1 cellular context compared by ENCODE assay signal in the genomic region with DNA sequence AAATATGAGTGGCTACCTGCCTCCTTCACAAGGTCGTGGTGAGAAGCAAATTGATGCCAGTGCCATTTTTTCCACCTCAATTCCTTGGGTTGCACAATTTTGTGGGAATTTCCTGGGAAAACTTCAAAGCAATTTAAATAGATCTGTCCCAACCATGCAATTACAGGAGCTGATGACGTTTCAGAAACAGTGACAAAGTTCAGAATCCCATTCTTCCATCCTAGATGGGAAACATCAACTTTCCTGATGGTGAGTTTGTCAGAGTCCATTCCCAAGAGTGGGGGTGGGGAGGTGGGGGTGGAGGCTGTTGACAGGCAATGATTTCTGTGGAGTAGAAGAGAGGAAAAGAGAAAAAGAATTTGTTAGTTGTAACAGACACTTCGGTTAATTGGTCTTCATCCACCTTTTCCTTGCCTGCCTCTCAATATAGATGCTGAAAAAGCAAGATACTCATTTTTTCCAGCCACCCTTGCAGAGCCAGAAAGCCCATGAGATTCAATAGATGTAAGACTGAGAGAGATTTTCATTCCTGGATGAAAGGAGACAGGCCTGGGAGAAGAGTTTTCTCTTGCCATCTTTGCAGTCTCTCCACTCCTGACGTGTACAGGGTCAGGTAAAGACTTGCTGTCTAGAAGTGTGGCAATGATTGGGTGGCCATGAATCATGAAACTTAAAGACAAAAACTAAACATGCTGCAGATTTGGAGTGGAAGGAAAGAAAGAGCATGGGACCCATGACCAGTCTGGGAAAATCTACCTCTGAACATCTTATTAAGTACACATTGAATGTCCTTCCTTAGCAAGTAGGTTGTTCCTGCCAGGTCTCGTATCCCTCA.
TF ChIP-seq lines count a peak whose summit lies in the region.

No MANE protein-coding gene starts in this region.

TF ChIP-seq in HepG2, 621 proteins besides CTCF, POLR2A, EP300 and RAD21 (continued from another document and continues in another):
- TF ChIP-seq, protein P1, sequence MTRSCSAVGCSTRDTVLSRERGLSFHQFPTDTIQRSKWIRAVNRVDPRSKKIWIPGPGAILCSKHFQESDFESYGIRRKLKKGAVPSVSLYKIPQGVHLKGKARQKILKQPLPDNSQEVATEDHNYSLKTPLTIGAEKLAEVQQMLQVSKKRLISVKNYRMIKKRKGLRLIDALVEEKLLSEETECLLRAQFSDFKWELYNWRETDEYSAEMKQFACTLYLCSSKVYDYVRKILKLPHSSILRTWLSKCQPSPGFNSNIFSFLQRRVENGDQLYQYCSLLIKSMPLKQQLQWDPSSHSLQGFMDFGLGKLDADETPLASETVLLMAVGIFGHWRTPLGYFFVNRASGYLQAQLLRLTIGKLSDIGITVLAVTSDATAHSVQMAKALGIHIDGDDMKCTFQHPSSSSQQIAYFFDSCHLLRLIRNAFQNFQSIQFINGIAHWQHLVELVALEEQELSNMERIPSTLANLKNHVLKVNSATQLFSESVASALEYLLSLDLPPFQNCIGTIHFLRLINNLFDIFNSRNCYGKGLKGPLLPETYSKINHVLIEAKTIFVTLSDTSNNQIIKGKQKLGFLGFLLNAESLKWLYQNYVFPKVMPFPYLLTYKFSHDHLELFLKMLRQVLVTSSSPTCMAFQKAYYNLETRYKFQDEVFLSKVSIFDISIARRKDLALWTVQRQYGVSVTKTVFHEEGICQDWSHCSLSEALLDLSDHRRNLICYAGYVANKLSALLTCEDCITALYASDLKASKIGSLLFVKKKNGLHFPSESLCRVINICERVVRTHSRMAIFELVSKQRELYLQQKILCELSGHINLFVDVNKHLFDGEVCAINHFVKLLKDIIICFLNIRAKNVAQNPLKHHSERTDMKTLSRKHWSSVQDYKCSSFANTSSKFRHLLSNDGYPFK (CRISPR knock-in tag; IDR thresholded peaks at IDR 0.05; ENCODE audit: borderline replicate concordance) = no peak
- TF ChIP-seq ZNF3 (CRISPR knock-in tag; IDR thresholded peaks at IDR 0.05) = no peak
- no peak for TF ChIP-seq HCFC1 (IDR thresholded peaks at IDR 0.05; ENCODE audit: low read depth, low read length)
- no peak for TF ChIP-seq DZIP1 (CRISPR knock-in tag; IDR thresholded peaks at IDR 0.05)
- TF ChIP-seq SSRP1 (CRISPR knock-in tag; IDR thresholded peaks at IDR 0.05) = 0 out of 2 replicates have a peak, but pooled peaks have one; percentile 17
- TF ChIP-seq ZBTB4 (CRISPR knock-in tag; IDR thresholded peaks at IDR 0.05; ENCODE audit: borderline replicate concordance) = no peak
- TF ChIP-seq RORA (CRISPR knock-in tag; IDR thresholded peaks at IDR 0.05) = no peak
- TF ChIP-seq SOX6 (IDR thresholded peaks at IDR 0.05) = no peak
- TF ChIP-seq SOX6 (CRISPR knock-in tag; IDR thresholded peaks at IDR 0.05) = peak; percentile 87
- TF ChIP-seq ZNF180 (CRISPR knock-in tag; IDR thresholded peaks at IDR 0.05; ENCODE audit: borderline replicate concordance, low read depth) = no peak
- TF ChIP-seq KLF13 (CRISPR knock-in tag; IDR thresholded peaks at IDR 0.05) = no peak
- peak; percentile 68; the same call in 1 of the 2 replicates for TF ChIP-seq TARDBP (CRISPR knock-in tag; IDR thresholded peaks at IDR 0.05)
- no peak for TF ChIP-seq PTBP1 (IDR thresholded peaks at IDR 0.05; ENCODE audit: low read depth, low read length, poor library complexity, severe bottlenecking)
- TF ChIP-seq WIZ (CRISPR knock-in tag; IDR thresholded peaks at IDR 0.05) = 0 out of 2 replicates have a peak, but pooled peaks have one; percentile 26
- no peak for TF ChIP-seq TAF15 (IDR thresholded peaks at IDR 0.05; ENCODE audit: low read depth, low read length, poor library complexity, severe bottlenecking)
- TF ChIP-seq ZSCAN21 (CRISPR knock-in tag; IDR thresholded peaks at IDR 0.05; ENCODE audit: borderline replicate concordance) = no peak
- TF ChIP-seq SMAD1 (CRISPR knock-in tag; IDR thresholded peaks at IDR 0.05; ENCODE audit: borderline replicate concordance, low read depth) = no peak
- TF ChIP-seq, protein P2, sequence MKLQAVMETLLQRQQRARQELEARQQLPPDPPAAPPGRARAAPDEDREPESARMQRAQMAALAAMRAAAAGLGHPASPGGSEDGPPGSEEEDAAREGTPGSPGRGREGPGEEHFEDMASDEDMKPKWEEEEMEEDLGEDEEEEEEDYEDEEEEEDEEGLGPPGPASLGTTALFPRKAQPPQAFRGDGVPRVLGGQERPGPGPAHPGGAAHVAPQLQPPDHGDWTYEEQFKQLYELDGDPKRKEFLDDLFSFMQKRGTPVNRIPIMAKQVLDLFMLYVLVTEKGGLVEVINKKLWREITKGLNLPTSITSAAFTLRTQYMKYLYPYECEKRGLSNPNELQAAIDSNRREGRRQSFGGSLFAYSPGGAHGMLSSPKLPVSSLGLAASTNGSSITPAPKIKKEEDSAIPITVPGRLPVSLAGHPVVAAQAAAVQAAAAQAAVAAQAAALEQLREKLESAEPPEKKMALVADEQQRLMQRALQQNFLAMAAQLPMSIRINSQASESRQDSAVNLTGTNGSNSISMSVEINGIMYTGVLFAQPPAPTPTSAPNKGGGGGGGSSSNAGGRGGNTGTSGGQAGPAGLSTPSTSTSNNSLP (IDR thresholded peaks at IDR 0.05; ENCODE audit: low read depth, low read length) = peak; percentile 82
- no peak for TF ChIP-seq ARNT2 (CRISPR knock-in tag; IDR thresholded peaks at IDR 0.05; ENCODE audit: low read depth)
- TF ChIP-seq, protein P3, sequence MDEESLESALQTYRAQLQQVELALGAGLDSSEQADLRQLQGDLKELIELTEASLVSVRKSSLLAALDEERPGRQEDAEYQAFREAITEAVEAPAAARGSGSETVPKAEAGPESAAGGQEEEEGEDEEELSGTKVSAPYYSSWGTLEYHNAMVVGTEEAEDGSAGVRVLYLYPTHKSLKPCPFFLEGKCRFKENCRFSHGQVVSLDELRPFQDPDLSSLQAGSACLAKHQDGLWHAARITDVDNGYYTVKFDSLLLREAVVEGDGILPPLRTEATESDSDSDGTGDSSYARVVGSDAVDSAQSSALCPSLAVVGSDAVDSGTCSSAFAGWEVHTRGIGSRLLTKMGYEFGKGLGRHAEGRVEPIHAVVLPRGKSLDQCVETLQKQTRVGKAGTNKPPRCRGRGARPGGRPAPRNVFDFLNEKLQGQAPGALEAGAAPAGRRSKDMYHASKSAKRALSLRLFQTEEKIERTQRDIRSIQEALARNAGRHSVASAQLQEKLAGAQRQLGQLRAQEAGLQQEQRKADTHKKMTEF (CRISPR knock-in tag; IDR thresholded peaks at IDR 0.05) = peak; percentile 68; the same call in 1 of the 2 replicates
- TF ChIP-seq, protein P4, sequence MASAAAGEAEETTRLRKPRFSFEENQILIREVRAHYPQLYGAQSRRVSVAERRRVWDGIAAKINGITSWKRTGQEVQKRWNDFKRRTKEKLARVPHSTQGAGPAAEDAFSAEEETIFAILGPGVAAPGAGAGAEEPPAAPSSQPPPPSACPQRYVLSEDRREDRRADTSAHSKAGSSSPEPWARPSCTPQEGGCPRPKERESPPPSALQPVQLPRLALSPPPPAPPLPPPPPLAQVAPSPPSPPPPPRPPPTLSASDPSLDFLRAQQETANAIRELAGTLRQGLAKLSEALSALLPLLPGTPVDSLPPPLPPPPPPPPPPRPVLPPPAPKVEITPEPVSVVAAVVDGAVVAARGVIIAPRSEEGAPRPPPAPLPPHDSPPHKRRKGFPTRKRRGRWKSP (CRISPR knock-in tag; IDR thresholded peaks at IDR 0.05) = no peak
- peak; percentile 98 for TF ChIP-seq NCOR1 (IDR thresholded peaks at IDR 0.05; ENCODE audit: borderline replicate concordance, low read length)
- no peak for TF ChIP-seq ZNF280D (CRISPR knock-in tag; IDR thresholded peaks at IDR 0.05)
- no peak for TF ChIP-seq LBX2 (CRISPR knock-in tag; IDR thresholded peaks at IDR 0.05; ENCODE audit: borderline replicate concordance)
- TF ChIP-seq FOXO1 (CRISPR knock-in tag; IDR thresholded peaks at IDR 0.05) = peak; percentile 36; the same call in 1 of the 2 replicates
- no peak for TF ChIP-seq NFKB2 (CRISPR knock-in tag; IDR thresholded peaks at IDR 0.05; ENCODE audit: borderline replicate concordance)
- TF ChIP-seq ZNF768 (CRISPR knock-in tag; IDR thresholded peaks at IDR 0.05) = no peak
- no peak for TF ChIP-seq JUNB (CRISPR knock-in tag; IDR thresholded peaks at IDR 0.05; ENCODE audit: borderline replicate concordance)
- TF ChIP-seq THYN1 (CRISPR knock-in tag; IDR thresholded peaks at IDR 0.05; ENCODE audit: borderline replicate concordance, low read depth) = no peak
- peak; percentile 87 for TF ChIP-seq HNF4A (CRISPR knock-in tag; IDR thresholded peaks at IDR 0.05)
- TF ChIP-seq, protein P5, sequence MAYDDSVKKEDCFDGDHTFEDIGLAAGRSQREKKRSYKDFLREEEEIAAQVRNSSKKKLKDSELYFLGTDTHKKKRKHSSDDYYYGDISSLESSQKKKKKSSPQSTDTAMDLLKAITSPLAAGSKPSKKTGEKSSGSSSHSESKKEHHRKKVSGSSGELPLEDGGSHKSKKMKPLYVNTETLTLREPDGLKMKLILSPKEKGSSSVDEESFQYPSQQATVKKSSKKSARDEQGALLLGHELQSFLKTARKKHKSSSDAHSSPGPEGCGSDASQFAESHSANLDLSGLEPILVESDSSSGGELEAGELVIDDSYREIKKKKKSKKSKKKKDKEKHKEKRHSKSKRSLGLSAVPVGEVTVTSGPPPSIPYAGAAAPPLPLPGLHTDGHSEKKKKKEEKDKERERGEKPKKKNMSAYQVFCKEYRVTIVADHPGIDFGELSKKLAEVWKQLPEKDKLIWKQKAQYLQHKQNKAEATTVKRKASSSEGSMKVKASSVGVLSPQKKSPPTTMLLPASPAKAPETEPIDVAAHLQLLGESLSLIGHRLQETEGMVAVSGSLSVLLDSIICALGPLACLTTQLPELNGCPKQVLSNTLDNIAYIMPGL (CRISPR knock-in tag; IDR thresholded peaks at IDR 0.05; ENCODE audit: borderline replicate concordance in 1 of 2, low read depth in 1 of 2) = no peak
- peak; percentile 76 for TF ChIP-seq HOXA3 (CRISPR knock-in tag; IDR thresholded peaks at IDR 0.05)
- TF ChIP-seq ZNF589 (CRISPR knock-in tag; conservative IDR thresholded peaks at IDR 0.05) = no peak
- TF ChIP-seq ZNF558 (CRISPR knock-in tag; IDR thresholded peaks at IDR 0.05; ENCODE audit: borderline replicate concordance) = no peak
- TF ChIP-seq, protein P6, sequence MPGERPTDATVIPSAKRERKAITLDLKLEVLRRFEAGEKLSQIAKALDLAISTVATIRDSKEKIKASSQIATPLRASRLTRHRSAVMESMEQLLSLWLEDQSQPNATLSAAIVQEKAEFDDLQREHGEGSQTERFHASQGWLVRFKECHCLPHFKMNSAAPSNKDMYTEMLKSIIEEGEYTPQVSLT (CRISPR knock-in tag; IDR thresholded peaks at IDR 0.05; ENCODE audit: borderline replicate concordance, low read depth) = no peak
- peak; percentile 70 for TF ChIP-seq ERF (CRISPR knock-in tag; IDR thresholded peaks at IDR 0.05)
